Comparison of ENCODE assay signal across 15 cellular contexts in genomic region chr10:99292159-99292558, GRCh38. TPM values are rescaled to one million over a fixed set of nuclear protein-coding genes. Genes with fewer than 3 reads are reported as not detected.
DNase-seq lines count a peak whose midpoint lies in the region; ATAC-seq and TF ChIP-seq lines count a peak whose summit lies in the region.
"Had no signal": no experiment of that assay in that cellular context is flagged by ENCODE, and none has a peak within 500 bp of the region (broad histone marks: within the 10 kb centered on the region; RNA-seq: fewer than 3 reads in every experiment).

No MANE protein-coding gene starts in this region.

- POLR2A ChIA-PET in activated CD4-positive, alpha-beta memory T cell treated with anti-CD3 and anti-CD28 coated beads for 36 hours (lab: Charles Lee) = no interaction called here

- H3K36me3 ChIP-seq in MG63 (no peaks in the 10 kb centered on the region), esophagus muscularis mucosa (no peaks in the 10 kb centered on the region)
- H3K36me3 ChIP-seq: WERI-Rb-1 had no signal

- H3K4me1 ChIP-seq in esophagus muscularis mucosa = peaks cover 0 to 19% (median 14%) of the 10 kb centered on the region in 4 donors

- H3K4me3 ChIP-seq in AG09309 (ENCODE audit: control insufficient read depth, low read depth, low read length) (no peak overlapping the region), MG63 (no peak overlapping the region), esophagus muscularis mucosa (no peak overlapping the region)

- no peaks in the 10 kb centered on the region for H3K27me3 Mint-ChIP-seq in activated CD4-positive, alpha-beta memory T cell treated with anti-CD3 and anti-CD28 coated beads for 36 hours

- DNase-seq in AG09309 (ENCODE audit: low read depth) (peak; percentile 14), MG63 (peak; percentile 48), esophagus muscularis mucosa (ENCODE audit: extremely low spot score) (no peak), mucosa of gallbladder (ENCODE audit: low spot score) (peak; percentile 13), iPS-NIHi7 (ENCODE audit: extremely low spot score) (no peak), AML-193 (lab: John Stamatoyannopoulos, UW) (no peak)
- no peak for DNase-seq in activated CD4-positive, alpha-beta memory T cell treated with anti-CD3 and anti-CD28 coated beads for 36 hours
- DNase-seq: activated naive CD4-positive, alpha-beta T cell treated with anti-CD3 and anti-CD28 coated beads, Interleukin-2, amount 10 ng/mL, durations not matched to agents 7 days and 5 days; DMS 273 treated with DMSO at 0.1 percent for 48 hours; NCI-H1048; NCI-H446; WERI-Rb-1 had no signal

- no peak for TF ChIP-seq CTCF in AG09309 (IDR thresholded peaks at IDR 0.05; ENCODE audit: control insufficient read depth, insufficient read depth, low read depth, low read length, missing control alignments)
- no peak for TF ChIP-seq CTCF in esophagus muscularis mucosa (IDR thresholded peaks at IDR 0.05)

- H3K4me3 Mint-ChIP-seq in activated CD4-positive, alpha-beta memory T cell treated with anti-CD3 and anti-CD28 coated beads for 36 hours = no peak overlapping the region
- H3K4me3 Mint-ChIP-seq: activated naive CD4-positive, alpha-beta T cell treated with anti-CD3 and anti-CD28 coated beads, Interleukin-2, amount 10 ng/mL, durations not matched to agents 7 days and 5 days had no signal

- CTCF ChIA-PET in activated CD4-positive, alpha-beta memory T cell treated with anti-CD3 and anti-CD28 coated beads for 36 hours (lab: Charles Lee) = interaction anchor here (0.7 kb wide), 1 partner anchor 13 kb away, joined by 3 read pairs; no protein-coding TSS in a partner anchor

- intact Hi-C loops in esophagus muscularis mucosa (cut with DNase I) = no loop called here
- intact Hi-C loops in activated CD4-positive, alpha-beta memory T cell treated with anti-CD3 and anti-CD28 coated beads for 36 hours (cut with micrococcal nuclease) = no loop called here

- H3K9me3 ChIP-seq in MG63 = no peaks in the 10 kb centered on the region
- no peaks in the 10 kb centered on the region for H3K9me3 ChIP-seq in esophagus muscularis mucosa

- WGBS in esophagus muscularis mucosa = 23% methylated on average over 1 of the region's 1 CpG

- no peak for ATAC-seq in GM21360 (IDR thresholded peaks at IDR 0.05; ENCODE audit: unreplicated experiment)

- H3K9me3 Mint-ChIP-seq in activated CD4-positive, alpha-beta memory T cell treated with anti-CD3 and anti-CD28 coated beads for 36 hours = no peaks in the 10 kb centered on the region
- H3K9me3 Mint-ChIP-seq: activated naive CD4-positive, alpha-beta T cell treated with anti-CD3 and anti-CD28 coated beads, Interleukin-2, amount 10 ng/mL, durations not matched to agents 7 days and 5 days had no signal

- peak overlapping the region; percentile 27 to 73 (median 64) for H3K27ac ChIP-seq in esophagus muscularis mucosa (replicated peaks in 1 of 4)
- H3K27ac ChIP-seq: WERI-Rb-1 had no signal

- no peaks in the 10 kb centered on the region for H3K4me1 Mint-ChIP-seq in activated CD4-positive, alpha-beta memory T cell treated with anti-CD3 and anti-CD28 coated beads for 36 hours (ENCODE audit: low read depth)
- H3K4me1 Mint-ChIP-seq: activated naive CD4-positive, alpha-beta T cell treated with anti-CD3 and anti-CD28 coated beads, Interleukin-2, amount 10 ng/mL, durations not matched to agents 7 days and 5 days had no signal

- TF ChIP-seq EP300 in esophagus muscularis mucosa (IDR thresholded peaks at IDR 0.05) = no peak

- H3K27ac Mint-ChIP-seq in activated CD4-positive, alpha-beta memory T cell treated with anti-CD3 and anti-CD28 coated beads for 36 hours = no peak overlapping the region
- H3K27ac Mint-ChIP-seq: activated naive CD4-positive, alpha-beta T cell treated with anti-CD3 and anti-CD28 coated beads, Interleukin-2, amount 10 ng/mL, durations not matched to agents 7 days and 5 days; progenitor cell of endocrine pancreas had no signal

- no peaks in the 10 kb centered on the region for H3K36me3 Mint-ChIP-seq in activated CD4-positive, alpha-beta memory T cell treated with anti-CD3 and anti-CD28 coated beads for 36 hours
- H3K36me3 Mint-ChIP-seq: activated naive CD4-positive, alpha-beta T cell treated with anti-CD3 and anti-CD28 coated beads, Interleukin-2, amount 10 ng/mL, durations not matched to agents 7 days and 5 days had no signal

- TF ChIP-seq POLR2A in esophagus muscularis mucosa (IDR thresholded peaks at IDR 0.05; ENCODE audit: low read depth) = no peak

- H3K27me3 ChIP-seq in MG63 (no peaks in the 10 kb centered on the region; the same call in 1 of the 2 replicates), esophagus muscularis mucosa (no peaks in the 10 kb centered on the region)

RNA-seq across cellular contexts. Expression of gene CNNM1, which starts 37.0 kb away (rescaled TPM):
- 0.13 TPM in 1 of 2 replicates, not detected in the other for total RNA-seq in MG63 (2014; rRNA removed; shearing (Covaris generic); ENCODE audit: low replicate concordance)
- total RNA-seq in esophagus muscularis mucosa (1 to 10 TPM; 1.7 to 3.4 (median 2.7) TPM), mucosa of gallbladder (1.4 TPM)
- under 1 TPM; 0.41 to 0.43 TPM for total RNA-seq in activated CD4-positive, alpha-beta memory T cell treated with anti-CD3 and anti-CD28 coated beads for 36 hours

RNA-seq across cellular contexts. Expression of gene HPSE2, which starts 56.5 kb away (rescaled TPM):
- not detected in 2 replicates for total RNA-seq in MG63 (2014; rRNA removed; shearing (Covaris generic); ENCODE audit: low replicate concordance)
- total RNA-seq in esophagus muscularis mucosa (10 to 100 TPM; 32.3 to 70.0 (median 43.6) TPM), mucosa of gallbladder (12.4 TPM)
- not detected for total RNA-seq in activated CD4-positive, alpha-beta memory T cell treated with anti-CD3 and anti-CD28 coated beads for 36 hours
- total RNA-seq: mononuclear cell had no signal

Comparison
In these comparisons a context has a peak if more than half of its experiments do, and no peak if none do; other contexts are left out.
1. DNase-seq: peak in AG09309 (single experiment), MG63 (single experiment) and mucosa of gallbladder (single experiment); none in esophagus muscularis mucosa (single experiment), activated CD4-positive, alpha-beta memory T cell treated with anti-CD3 and anti-CD28 coated beads for 36 hours (single experiment), iPS-NIHi7 (single experiment) and AML-193 (0 of 2).
2. RNA of gene HPSE2, which starts 56.5 kb away (total RNA-seq): 32.3 to 70.0 TPM in esophagus muscularis mucosa and 12.4 TPM in mucosa of gallbladder (single experiment); not detected in MG63 and not detected in activated CD4-positive, alpha-beta memory T cell treated with anti-CD3 and anti-CD28 coated beads for 36 hours; every median in the first group is over 10 times any median in the second.